8 cellular contexts compared by ENCODE assay signal in genomic region chr9:35748858-35749514, GRCh38. TPM values are rescaled to one million over a fixed set of nuclear protein-coding genes. Genes with fewer than 3 reads are reported as not detected.
A peak's percentile ranks its signal among the peaks of the same experiment; 100 is the strongest.
DNase-seq lines count a peak whose midpoint lies in the region; ATAC-seq and TF ChIP-seq lines count a peak whose summit lies in the region.

TSS of gene GBA2 (minus strand) at chr9:35749228. CDS start at chr9:35748704, 524 bp downstream.
TSS of gene RGP1 (plus strand) at chr9:35749287. CDS start at chr9:35749756, 469 bp downstream.

- H3K9me3 ChIP-seq in T-helper 17 cell (ENCODE audit: control insufficient read depth, low read length, poor library complexity, severe bottlenecking) (no peaks in the 10 kb centered on the region), ascending aorta (no peaks in the 10 kb centered on the region), right atrium auricular region (no peaks in the 10 kb centered on the region)

- H3K27ac ChIP-seq in ascending aorta (peak within 1 kb of the TSS; percentile 94 to 96), right atrium auricular region (peak within 1 kb of the TSS; percentile 94 to 95)

- H3K4me1 Mint-ChIP-seq in T-helper 17 cell (peaks cover 47% of the 10 kb centered on the region), progenitor cell of endocrine pancreas (ENCODE audit: low read depth) (peaks cover 32% of the 10 kb centered on the region)

- H3K4me3 ChIP-seq in GM12875 (ENCODE audit: low read depth, low read length) (peak within 1 kb of the TSS; percentile 90), ascending aorta (peak within 1 kb of the TSS; percentile 87 to 94), right atrium auricular region (peak within 1 kb of the TSS; percentile 84 to 86)

- H3K4me1 ChIP-seq in ascending aorta (peaks cover 10 to 33% of the 10 kb centered on the region in 2 donors), right atrium auricular region (peaks cover 0 to 62% of the 10 kb centered on the region in 2 donors)

- DNase-seq in NAMALWA (ENCODE audit: low spot score) (peak; percentile 79), T-helper 17 cell (peak; percentile 39 to 58 (median 56)), ascending aorta (ENCODE audit: low spot score in 2 of 2) (peak in 1 of 2 donors; percentile 89), right atrium auricular region (ENCODE audit: low spot score) (peak; percentile 76), progenitor cell of endocrine pancreas (ENCODE audit: low spot score, unreplicated experiment) (peak; percentile 68), NCI-H524 treated with DMSO at 0.1 percent for 48 hours (lab: John Stamatoyannopoulos, UW) (no peak)

- no peaks in the 10 kb centered on the region for H3K9me3 Mint-ChIP-seq in progenitor cell of endocrine pancreas (ENCODE audit: low read depth)

- no peak for TF ChIP-seq CTCF in GM12875 (IDR thresholded peaks at IDR 0.05; ENCODE audit: borderline replicate concordance, insufficient read depth, low read depth, low read length)
- no peak for TF ChIP-seq CTCF in ascending aorta (IDR thresholded peaks at IDR 0.05)
- TF ChIP-seq CTCF in right atrium auricular region (IDR thresholded peaks at IDR 0.05) = no peak
- no peak for TF ChIP-seq CTCF in progenitor cell of endocrine pancreas (IDR thresholded peaks at IDR 0.05; ENCODE audit: unreplicated experiment)

- ATAC-seq in HG02571 (IDR thresholded peaks at IDR 0.05; ENCODE audit: unreplicated experiment) (peak; percentile 77), T-helper 17 cell (peak; percentile 79)

- H3K27me3 Mint-ChIP-seq in T-helper 17 cell (no peaks in the 10 kb centered on the region), progenitor cell of endocrine pancreas (no peaks in the 10 kb centered on the region)

- H3K27ac Mint-ChIP-seq in T-helper 17 cell (peak within 1 kb of the TSS; percentile 94), progenitor cell of endocrine pancreas (peak within 1 kb of the TSS; percentile 94)

- H3K36me3 ChIP-seq in ascending aorta = peaks cover 34 to 45% of the 10 kb centered on the region in 2 donors
- peaks cover 50% of the 10 kb centered on the region for H3K36me3 ChIP-seq in right atrium auricular region

- peak within 1 kb of the TSS; percentile 98 for H3K4me3 Mint-ChIP-seq in T-helper 17 cell
- peak within 1 kb of the TSS; percentile 93 for H3K4me3 Mint-ChIP-seq in progenitor cell of endocrine pancreas (ENCODE audit: low read depth)

- H3K36me3 Mint-ChIP-seq in T-helper 17 cell (ENCODE audit: low read depth) (peaks cover 14% of the 10 kb centered on the region), progenitor cell of endocrine pancreas (ENCODE audit: insufficient read depth) (peaks cover 21% of the 10 kb centered on the region)

- intact Hi-C loops in ascending aorta (cut with DNase I) = loop anchor here (1.0 to 5.0 kb wide), 3 partner anchors 17 to 142 kb away; partner anchors contain the start of genes CREB3, HINT2, TESK1 and TLN1

- no peaks in the 10 kb centered on the region for H3K27me3 ChIP-seq in ascending aorta
- no peaks in the 10 kb centered on the region for H3K27me3 ChIP-seq in right atrium auricular region

RNA-seq across cellular contexts. Expression of gene GBA2, which starts in this region (rescaled TPM):
- total RNA-seq in T-helper 17 cell (10 to 100 TPM; 28.6 to 28.7 TPM), ascending aorta (40.7 TPM), right atrium auricular region (10 to 100 TPM; 64.1 to 76.3 TPM), progenitor cell of endocrine pancreas (130 and 138 TPM in 2 replicates)

RNA-seq across cellular contexts. Expression of gene RGP1, which starts in this region (rescaled TPM):
- 10 to 100 TPM; 25.5 to 26.5 TPM for total RNA-seq in T-helper 17 cell
- 24.8 TPM for total RNA-seq in ascending aorta
- total RNA-seq in right atrium auricular region = 10 to 100 TPM; 21.3 to 25.7 TPM
- total RNA-seq in progenitor cell of endocrine pancreas = 37.8 and 40.0 TPM in 2 replicates
